In genomic region chr2:87483093-87483492, GRCh38 we compare ENCODE assay signal across 8 cellular contexts.
A peak's percentile ranks its signal among the peaks of the same experiment; 100 is the strongest.
DNase-seq lines count a peak whose midpoint lies in the region; ATAC-seq, FAIRE-seq and TF ChIP-seq lines count a peak whose summit lies in the region.
"Not testable (repeated sequence)": the region's sequence is repeated elsewhere in the genome, so short reads cannot be mapped to it uniquely, and the experiment has no call there.

No MANE protein-coding gene starts in this region.

- peak; percentile 76 for ATAC-seq in left colon

- peak overlapping the region in 5 of 7 donors; percentile 60 to 82 (median 77) for H3K4me3 Mint-ChIP-seq in CD8-positive, alpha-beta memory T cell
- peak overlapping the region; percentile 38 for H3K4me3 Mint-ChIP-seq in T-helper 2 cell treated with Interferon-gamma antibody and Interleukin-4, amounts not matched to agents 5 μg/mL and 100 μg/mL, for 36 hours
- peak overlapping the region; percentile 63 for H3K4me3 Mint-ChIP-seq in activated T-helper 2 cell treated with anti-CD3 and anti-CD28 coated beads, Interferon-gamma antibody, Interleukin-2, Interleukin-4, amounts not matched to agents 10 μg/mL and 5 μg/mL and 100 μg/mL, durations not matched to agents 14 hours and 24 hours and 36 hours (ENCODE audit: low read depth)
- not testable (repeated sequence) for H3K4me3 Mint-ChIP-seq in osteocyte (ENCODE audit: unreplicated experiment)

- H3K9me3 Mint-ChIP-seq in CD8-positive, alpha-beta memory T cell; T-helper 2 cell treated with Interferon-gamma antibody and Interleukin-4, amounts not matched to agents 5 μg/mL and 100 μg/mL, for 36 hours; activated T-helper 2 cell treated with anti-CD3 and anti-CD28 coated beads, Interferon-gamma antibody, Interleukin-2, Interleukin-4, amounts not matched to agents 10 μg/mL and 5 μg/mL and 100 μg/mL, durations not matched to agents 14 hours and 24 hours and 36 hours; osteocyte (ENCODE audit: unreplicated experiment): not testable (repeated sequence)

- not testable (repeated sequence) for TF ChIP-seq EP300 in transverse colon (IDR thresholded peaks at IDR 0.05; ENCODE audit: low read depth)

- not testable (repeated sequence) for H3K4me3 ChIP-seq in CD8-positive, alpha-beta memory T cell (ENCODE audit: low read length); LNCaP clone FGC (ENCODE audit: low read depth, low read length); bronchial epithelial cell (ENCODE audit: low read depth, low read length); transverse colon

- intact Hi-C loops in activated T-helper 2 cell treated with anti-CD3 and anti-CD28 coated beads, Interferon-gamma antibody, Interleukin-2, Interleukin-4, amounts not matched to agents 10 μg/mL and 5 μg/mL and 100 μg/mL, durations not matched to agents 14 hours and 24 hours and 36 hours (cut with micrococcal nuclease); left colon (cut with DNase I, micrococcal nuclease); transverse colon (cut with DNase I; ENCODE audit: low total_unique reads): not testable (repeated sequence)

- H3K27ac Mint-ChIP-seq in CD8-positive, alpha-beta memory T cell, result peak overlapping the region; percentile 60 to 80 (median 74)
- peak overlapping the region; percentile 63 for H3K27ac Mint-ChIP-seq in T-helper 2 cell treated with Interferon-gamma antibody and Interleukin-4, amounts not matched to agents 5 μg/mL and 100 μg/mL, for 36 hours
- peak overlapping the region; percentile 58 for H3K27ac Mint-ChIP-seq in activated T-helper 2 cell treated with anti-CD3 and anti-CD28 coated beads, Interferon-gamma antibody, Interleukin-2, Interleukin-4, amounts not matched to agents 10 μg/mL and 5 μg/mL and 100 μg/mL, durations not matched to agents 14 hours and 24 hours and 36 hours
- H3K27ac Mint-ChIP-seq in osteocyte (ENCODE audit: unreplicated experiment), result peak overlapping the region; percentile 75

- TF ChIP-seq POLR2A in transverse colon (IDR thresholded peaks at IDR 0.05), result not testable (repeated sequence)

- H3K27me3 Mint-ChIP-seq in CD8-positive, alpha-beta memory T cell; T-helper 2 cell treated with Interferon-gamma antibody and Interleukin-4, amounts not matched to agents 5 μg/mL and 100 μg/mL, for 36 hours (ENCODE audit: low read depth); activated T-helper 2 cell treated with anti-CD3 and anti-CD28 coated beads, Interferon-gamma antibody, Interleukin-2, Interleukin-4, amounts not matched to agents 10 μg/mL and 5 μg/mL and 100 μg/mL, durations not matched to agents 14 hours and 24 hours and 36 hours (ENCODE audit: low read depth); osteocyte (ENCODE audit: unreplicated experiment): not testable (repeated sequence)

- not testable (repeated sequence) for H3K36me3 ChIP-seq in CD8-positive, alpha-beta memory T cell (ENCODE audit: insufficient read depth, low read length); bronchial epithelial cell (ENCODE audit: control insufficient read depth, insufficient read depth, low read length); transverse colon

- not testable (repeated sequence) for TF ChIP-seq CTCF in LNCaP clone FGC (IDR thresholded peaks at IDR 0.05; ENCODE audit: control insufficient read depth, extremely low read depth, insufficient read depth); bronchial epithelial cell (IDR thresholded peaks at IDR 0.05; ENCODE audit: insufficient read depth, low read length, severe bottlenecking); osteocyte (IDR thresholded peaks at IDR 0.05); transverse colon (IDR thresholded peaks at IDR 0.05)

- H3K27ac ChIP-seq in CD8-positive, alpha-beta memory T cell (ENCODE audit: low read depth, low read length), result not testable (repeated sequence)
- peak overlapping the region in 3 of 4 donors; percentile 79 to 85 (median 84) for H3K27ac ChIP-seq in transverse colon

- peaks cover 0 to 13% (median 2%) of the 10 kb centered on the region in 3 donors for H3K36me3 Mint-ChIP-seq in CD8-positive, alpha-beta memory T cell
- peaks cover 13% of the 10 kb centered on the region for H3K36me3 Mint-ChIP-seq in T-helper 2 cell treated with Interferon-gamma antibody and Interleukin-4, amounts not matched to agents 5 μg/mL and 100 μg/mL, for 36 hours (ENCODE audit: low read depth)
- H3K36me3 Mint-ChIP-seq in activated T-helper 2 cell treated with anti-CD3 and anti-CD28 coated beads, Interferon-gamma antibody, Interleukin-2, Interleukin-4, amounts not matched to agents 10 μg/mL and 5 μg/mL and 100 μg/mL, durations not matched to agents 14 hours and 24 hours and 36 hours (ENCODE audit: low read depth), result peaks cover 30% of the 10 kb centered on the region
- H3K36me3 Mint-ChIP-seq in osteocyte (ENCODE audit: unreplicated experiment), result not testable (repeated sequence)

- POLR2A ChIA-PET in CD8-positive, alpha-beta memory T cell (lab: Charles Lee), result not testable (repeated sequence)

- CTCF ChIA-PET in CD8-positive, alpha-beta memory T cell (lab: Charles Lee), result not testable (repeated sequence)

- H3K4me1 Mint-ChIP-seq in CD8-positive, alpha-beta memory T cell, result peaks cover 16 to 45% (median 39%) of the 10 kb centered on the region in 3 donors
- H3K4me1 Mint-ChIP-seq in T-helper 2 cell treated with Interferon-gamma antibody and Interleukin-4, amounts not matched to agents 5 μg/mL and 100 μg/mL, for 36 hours (ENCODE audit: low read depth), result peaks cover 22% of the 10 kb centered on the region
- H3K4me1 Mint-ChIP-seq in activated T-helper 2 cell treated with anti-CD3 and anti-CD28 coated beads, Interferon-gamma antibody, Interleukin-2, Interleukin-4, amounts not matched to agents 10 μg/mL and 5 μg/mL and 100 μg/mL, durations not matched to agents 14 hours and 24 hours and 36 hours (ENCODE audit: low read depth), result peaks cover 22% of the 10 kb centered on the region
- peaks cover 26% of the 10 kb centered on the region for H3K4me1 Mint-ChIP-seq in osteocyte (ENCODE audit: unreplicated experiment)

- in situ Hi-C loops in transverse colon (cut with MboI; ENCODE audit: low pct_ligation_motif_present in 1 of 4, low pct_unique_long_range_greater_than_20kb in 1 of 4, low sequenced_read_pairs in 3 of 4), result not testable (repeated sequence)

- not testable (repeated sequence) for FAIRE-seq in bronchial epithelial cell (lab: Jason Lieb, UNC)

- peak in 2 of 5 donors; percentile 17 to 56 for DNase-seq in CD8-positive, alpha-beta memory T cell
- DNase-seq in LNCaP clone FGC (ENCODE audit: low read depth) (peak; percentile 13), bronchial epithelial cell (ENCODE audit: low read depth) (peak; percentile 30), left colon (peak in 1 of 2 donors; percentile 42), transverse colon (peak; percentile 65)
- not testable (repeated sequence) for DNase-seq in T-helper 2 cell treated with Interferon-gamma antibody and Interleukin-4, amounts not matched to agents 5 μg/mL and 100 μg/mL, for 36 hours (ENCODE audit: low spot score); activated T-helper 2 cell treated with anti-CD3 and anti-CD28 coated beads, Interferon-gamma antibody, Interleukin-2, Interleukin-4, amounts not matched to agents 10 μg/mL and 5 μg/mL and 100 μg/mL, durations not matched to agents 14 hours and 24 hours and 36 hours (ENCODE audit: low spot score); osteocyte (ENCODE audit: extremely low spot score, unreplicated experiment)

- not testable (repeated sequence) for H3K27me3 ChIP-seq in CD8-positive, alpha-beta memory T cell (ENCODE audit: insufficient read depth, low read length, poor library complexity, severe bottlenecking); bronchial epithelial cell (ENCODE audit: control insufficient read depth, insufficient read depth, low read length); transverse colon

- not testable (repeated sequence) for H3K4me1 ChIP-seq in CD8-positive, alpha-beta memory T cell (ENCODE audit: insufficient read depth, low read length)
- peaks cover 0 to 19% (median 4%) of the 10 kb centered on the region in 4 donors for H3K4me1 ChIP-seq in transverse colon

- WGBS in transverse colon (ENCODE audit: low coverage in 1 of 2), 2 donors, result 37% methylated on average over 5 of the region's 5 CpGs; no CpG with 5 or more reads in 1 of the 2 donors

- H3K9me3 ChIP-seq in CD8-positive, alpha-beta memory T cell (ENCODE audit: low read length); transverse colon: not testable (repeated sequence)
